Comparison of ENCODE assay signal across 8 cellular contexts in genomic region chr6:93424303-93425064, GRCh38. TPM values are rescaled to one million over a fixed set of nuclear protein-coding genes. Genes with fewer than 3 reads are reported as not detected.
DNase-seq lines count a peak whose midpoint lies in the region; ATAC-seq, FAIRE-seq and TF ChIP-seq lines count a peak whose summit lies in the region.

No MANE protein-coding gene starts in this region.

- H3K27me3 Mint-ChIP-seq in endodermal cell (ENCODE audit: insufficient read depth) = peaks cover 22% of the 10 kb centered on the region

- H3K27ac Mint-ChIP-seq in endodermal cell = no peak overlapping the region

- 14 to 45% methylated on average over 1 to 2 of the region's 2 CpGs for WGBS in endodermal cell (ENCODE audit: insufficient coverage in 1 of 2, insufficient read length in 1 of 2), 2 experiments
- 17 to 20% methylated on average over 2 of the region's 2 CpGs for WGBS in pancreas, 2 donors
- 34 to 41% methylated on average over 2 of the region's 2 CpGs for WGBS in upper lobe of left lung, 2 donors

- peaks cover 7% of the 10 kb centered on the region for H3K4me1 Mint-ChIP-seq in endodermal cell

- no peak overlapping the region for H3K4me3 Mint-ChIP-seq in endodermal cell

- TF ChIP-seq CTCF in GM12873 (IDR thresholded peaks at IDR 0.05; ENCODE audit: insufficient read depth, low read depth, low read length, missing control alignments) = peak; percentile 57
- TF ChIP-seq CTCF in endodermal cell (conservative IDR thresholded peaks at IDR 0.05) = peak; percentile 77
- TF ChIP-seq CTCF in pancreas (IDR thresholded peaks at IDR 0.05) = peak; percentile 27 to 42 (median 33)
- peak in 2 of 6 experiments; percentile 17 to 37 for TF ChIP-seq CTCF in upper lobe of left lung (IDR thresholded peaks at IDR 0.05)
- TF ChIP-seq CTCF in tibial artery (IDR thresholded peaks at IDR 0.05) = peak in 1 of 2 experiments; percentile 28

- H3K4me3 ChIP-seq in endodermal cell (ENCODE audit: low read length) (no peak overlapping the region), pancreas (no peak overlapping the region), upper lobe of left lung (no peak overlapping the region), tibial artery (no peak overlapping the region)

- H3K36me3 ChIP-seq in endodermal cell (ENCODE audit: control insufficient read depth, insufficient read depth, low read length) (no peaks in the 10 kb centered on the region), pancreas (no peaks in the 10 kb centered on the region), upper lobe of left lung (no peaks in the 10 kb centered on the region), tibial artery (no peaks in the 10 kb centered on the region)

- DNase-seq in NCI-H69 (lab: John Stamatoyannopoulos, UW) (peak; percentile 37), endodermal cell (no peak), pancreas (no peak), upper lobe of left lung (no peak), tibial artery (no peak), UCSD-AML1 (lab: John Stamatoyannopoulos, UW; ENCODE audit: unreplicated experiment) (no peak)

- H3K9me3 ChIP-seq in endodermal cell (ENCODE audit: control insufficient read depth, low read length) = no peaks in the 10 kb centered on the region
- H3K9me3 ChIP-seq in pancreas = no peaks in the 10 kb centered on the region
- no peaks in the 10 kb centered on the region for H3K9me3 ChIP-seq in upper lobe of left lung
- no peaks in the 10 kb centered on the region for H3K9me3 ChIP-seq in tibial artery

- H3K27me3 ChIP-seq in endodermal cell (ENCODE audit: control insufficient read depth, insufficient read depth, low read length, poor library complexity, severe bottlenecking) (peaks cover 22% of the 10 kb centered on the region), pancreas (peaks cover 0 to 39% (median 8%) of the 10 kb centered on the region in 4 donors), upper lobe of left lung (peaks cover 0 to 5% (median 0%) of the 10 kb centered on the region in 4 donors), tibial artery (peaks cover 0 to 30% of the 10 kb centered on the region in 2 donors)

- no peak for TF ChIP-seq POLR2A in upper lobe of left lung (IDR thresholded peaks at IDR 0.05)

- H3K27ac ChIP-seq in endodermal cell (ENCODE audit: low read depth, low read length) = no peak overlapping the region
- no peak overlapping the region for H3K27ac ChIP-seq in pancreas
- H3K27ac ChIP-seq in upper lobe of left lung = no peak overlapping the region
- H3K27ac ChIP-seq in tibial artery = no peak overlapping the region

- no peak for FAIRE-seq in pancreas (lab: Jason Lieb, UNC)

- H3K9me3 Mint-ChIP-seq in endodermal cell = no peaks in the 10 kb centered on the region

- ATAC-seq in pancreas = no peak
- no peak for ATAC-seq in upper lobe of left lung (ENCODE audit: low FRiP score in 2 of 2)
- ATAC-seq in GM19035 (IDR thresholded peaks at IDR 0.05; ENCODE audit: unreplicated experiment) = no peak

- H3K36me3 Mint-ChIP-seq in endodermal cell (ENCODE audit: low read depth) = no peaks in the 10 kb centered on the region

- H3K4me1 ChIP-seq in endodermal cell (ENCODE audit: control insufficient read depth, insufficient read depth, low read length) (no peaks in the 10 kb centered on the region), pancreas (no peaks in the 10 kb centered on the region), upper lobe of left lung (peaks cover under 1 to 6% (median 3%) of the 10 kb centered on the region in 4 donors), tibial artery (peaks cover 0 to 9% (median 3%) of the 10 kb centered on the region in 4 donors)

- no peak overlapping the region for H3K9ac ChIP-seq in endodermal cell (ENCODE audit: extremely low read depth, low read length, poor library complexity, severe bottlenecking)

- intact Hi-C loops in pancreas (cut with DNase I) (no loop called here), tibial artery (cut with DNase I; ENCODE audit: low total_unique reads) (no loop called here)

- no peak for TF ChIP-seq EP300 in upper lobe of left lung (IDR thresholded peaks at IDR 0.05)

RNA-seq across cellular contexts. Expression of gene EPHA7, which starts 5.1 kb away (rescaled TPM):
- total RNA-seq in endodermal cell (1 to 10 TPM; 2.5 to 5.5 TPM), pancreas (under 1 TPM in 5 of 6 donors, not detected in 1; 0.08 to 0.16 (median 0.09) TPM), upper lobe of left lung (1 to 10 TPM in 1 of 6 donors, under 1 TPM in 5; under 0.01 to 4.6 (median 0.27) TPM)
- 84.7 TPM for polyA plus RNA-seq in endodermal cell (2013, experiment 1 of 2)
- polyA plus RNA-seq in endodermal cell (2013, experiment 2 of 2) = 79.2 TPM
- under 1 TPM; 0.07 to 0.15 TPM for polyA plus RNA-seq in pancreas
